Comparison of ENCODE assay signal across 8 cellular contexts in genomic region chr10:104349623-104350142, GRCh38. TPM values are rescaled to one million over a fixed set of nuclear protein-coding genes. Genes with fewer than 3 reads are reported as not detected.
A peak's percentile ranks its signal among the peaks of the same experiment; 100 is the strongest.
DNase-seq lines count a peak whose midpoint lies in the region; ATAC-seq, FAIRE-seq and TF ChIP-seq lines count a peak whose summit lies in the region.

No MANE protein-coding gene starts in this region.

- H3K4me2 ChIP-seq in skeletal muscle satellite cell (ENCODE audit: low read length) = peak overlapping the region; percentile 47

- FAIRE-seq in frontal cortex (lab: Jason Lieb, UNC) = no peak

- peak overlapping the region; percentile 15 to 85 for H3K27ac ChIP-seq in esophagus (ENCODE audit: low read depth in 2 of 2, low read length in 1 of 2)

- TF ChIP-seq CTCF in NB4 (IDR thresholded peaks at IDR 0.05; ENCODE audit: low read depth, low read length) = no peak

- H3K9ac ChIP-seq in skeletal muscle satellite cell (ENCODE audit: low read depth, low read length) = peak overlapping the region; percentile 25

- 31 to 33% methylated on average over 5 of the region's 5 CpGs for WGBS in esophagus, 2 donors

- H3K9me3 ChIP-seq in esophagus (ENCODE audit: control insufficient read depth in 2 of 2, insufficient read depth in 1 of 2, low read depth in 1 of 2, low read length in 1 of 2) (no peaks in the 10 kb centered on the region), skeletal muscle satellite cell (replicated peaks; ENCODE audit: low read length) (no peaks in the 10 kb centered on the region)

- H3K4me3 ChIP-seq in NB4 (ENCODE audit: low read depth, low read length) (no peak overlapping the region), esophagus (ENCODE audit: low read depth in 1 of 2, low read length in 2 of 2) (no peak overlapping the region), skeletal muscle satellite cell (ENCODE audit: low read length) (no peak overlapping the region)

- no peaks in the 10 kb centered on the region for H3K27me3 ChIP-seq in esophagus (ENCODE audit: control insufficient read depth in 1 of 2, insufficient read depth in 2 of 2, low read length in 2 of 2)
- H3K27me3 ChIP-seq in skeletal muscle satellite cell (ENCODE audit: control insufficient read depth, insufficient read depth, low read length) = peaks cover 6% of the 10 kb centered on the region

- H3K36me3 ChIP-seq in esophagus (ENCODE audit: control insufficient read depth in 2 of 2, insufficient read depth in 2 of 2, low read length in 1 of 2) = no peaks in the 10 kb centered on the region
- H3K36me3 ChIP-seq in skeletal muscle satellite cell (ENCODE audit: insufficient read depth, low read length) = no peaks in the 10 kb centered on the region

- TF ChIP-seq POLR2A in NB4 (IDR thresholded peaks at IDR 0.05; ENCODE audit: extremely low read depth, insufficient read length) = no peak

- peaks cover 2 to 5% of the 10 kb centered on the region in 2 donors for H3K4me1 ChIP-seq in esophagus (ENCODE audit: control insufficient read depth in 2 of 2, insufficient read depth in 2 of 2, low read length in 1 of 2)
- H3K4me1 ChIP-seq in skeletal muscle satellite cell (ENCODE audit: control insufficient read depth, insufficient read depth, low read length) = peaks cover 21% of the 10 kb centered on the region

- ATAC-seq in GM18499 (IDR thresholded peaks at IDR 0.05; ENCODE audit: insufficient read depth, unreplicated experiment) (peak; percentile 48), HG02610 (IDR thresholded peaks at IDR 0.05; ENCODE audit: unreplicated experiment) (peak; percentile 49)

- peak; percentile 69 for DNase-seq in NB4 (ENCODE audit: low read depth)
- DNase-seq in NCI-H146 (lab: John Stamatoyannopoulos, UW) = no peak
- DNase-seq in NCI-H2081 (lab: John Stamatoyannopoulos, UW) = no peak
- no peak for DNase-seq in frontal cortex (ENCODE audit: low spot score in 2 of 2)

RNA-seq across cellular contexts. Expression of gene CFAP58, which starts 4.0 kb away (rescaled TPM):
- polyA plus RNA-seq in esophagus = under 1 TPM; 0.11 to 0.14 TPM
- 0.51 and 0.66 TPM in 2 replicates for total RNA-seq in skeletal muscle satellite cell (2012; rRNA removed)
- total RNA-seq in frontal cortex = 1.2 TPM

RNA-seq across cellular contexts. Expression of gene ITPRIP, which starts 11.4 kb away (rescaled TPM):
- polyA plus RNA-seq in esophagus = 10 to 100 TPM; 34.0 to 34.5 TPM
- total RNA-seq in skeletal muscle satellite cell (2012; rRNA removed) = 28.4 and 31.9 TPM in 2 replicates
- total RNA-seq in frontal cortex = 1.2 TPM
